In the genomic region with DNA sequence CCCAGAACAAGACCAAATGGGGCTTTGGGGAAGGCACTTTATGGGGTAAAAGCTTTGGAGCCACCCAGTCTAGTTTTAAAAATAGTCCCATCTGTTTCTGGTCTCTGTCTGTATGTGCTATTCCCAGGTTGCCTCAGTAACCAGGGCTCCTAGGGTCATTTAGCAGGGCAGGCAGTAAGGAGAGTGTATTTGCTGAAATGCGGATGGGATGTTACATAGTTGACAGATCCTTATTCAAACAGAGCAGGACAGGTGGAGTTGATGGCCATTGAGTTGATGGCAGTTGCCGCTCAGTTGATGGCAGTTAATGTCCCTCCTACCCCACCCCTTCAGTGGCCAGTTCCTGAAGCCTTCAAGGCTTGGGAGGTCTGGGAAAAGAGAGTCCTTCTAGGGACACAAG, we compare ENCODE assay signal across 1 cellular context.
A peak's percentile ranks its signal among the peaks of the same experiment; 100 is the strongest.
TF ChIP-seq lines count a peak whose summit lies in the region.

No MANE protein-coding gene starts in this region.

TF ChIP-seq in HepG2, 621 proteins besides CTCF, POLR2A, EP300 and RAD21 (continued from another document):
- TF ChIP-seq ZSCAN30 (CRISPR knock-in tag; IDR thresholded peaks at IDR 0.05), result no peak
- TF ChIP-seq, protein P1, sequence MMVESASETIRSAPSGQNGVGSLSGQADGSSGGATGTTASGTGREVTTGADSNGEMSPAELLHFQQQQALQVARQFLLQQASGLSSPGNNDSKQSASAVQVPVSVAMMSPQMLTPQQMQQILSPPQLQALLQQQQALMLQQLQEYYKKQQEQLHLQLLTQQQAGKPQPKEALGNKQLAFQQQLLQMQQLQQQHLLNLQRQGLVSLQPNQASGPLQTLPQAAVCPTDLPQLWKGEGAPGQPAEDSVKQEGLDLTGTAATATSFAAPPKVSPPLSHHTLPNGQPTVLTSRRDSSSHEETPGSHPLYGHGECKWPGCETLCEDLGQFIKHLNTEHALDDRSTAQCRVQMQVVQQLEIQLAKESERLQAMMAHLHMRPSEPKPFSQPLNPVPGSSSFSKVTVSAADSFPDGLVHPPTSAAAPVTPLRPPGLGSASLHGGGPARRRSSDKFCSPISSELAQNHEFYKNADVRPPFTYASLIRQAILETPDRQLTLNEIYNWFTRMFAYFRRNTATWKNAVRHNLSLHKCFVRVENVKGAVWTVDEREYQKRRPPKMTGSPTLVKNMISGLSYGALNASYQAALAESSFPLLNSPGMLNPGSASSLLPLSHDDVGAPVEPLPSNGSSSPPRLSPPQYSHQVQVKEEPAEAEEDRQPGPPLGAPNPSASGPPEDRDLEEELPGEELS (CRISPR knock-in tag; IDR thresholded peaks at IDR 0.05), result 0 out of 2 replicates have a peak, but pooled peaks have one; percentile 20
- no peak for TF ChIP-seq SMAD3 (CRISPR knock-in tag; IDR thresholded peaks at IDR 0.05)
- TF ChIP-seq, protein P2, sequence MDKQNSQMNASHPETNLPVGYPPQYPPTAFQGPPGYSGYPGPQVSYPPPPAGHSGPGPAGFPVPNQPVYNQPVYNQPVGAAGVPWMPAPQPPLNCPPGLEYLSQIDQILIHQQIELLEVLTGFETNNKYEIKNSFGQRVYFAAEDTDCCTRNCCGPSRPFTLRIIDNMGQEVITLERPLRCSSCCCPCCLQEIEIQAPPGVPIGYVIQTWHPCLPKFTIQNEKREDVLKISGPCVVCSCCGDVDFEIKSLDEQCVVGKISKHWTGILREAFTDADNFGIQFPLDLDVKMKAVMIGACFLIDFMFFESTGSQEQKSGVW (CRISPR knock-in tag; IDR thresholded peaks at IDR 0.05; ENCODE audit: borderline replicate concordance), result no peak
- TF ChIP-seq, protein P3, sequence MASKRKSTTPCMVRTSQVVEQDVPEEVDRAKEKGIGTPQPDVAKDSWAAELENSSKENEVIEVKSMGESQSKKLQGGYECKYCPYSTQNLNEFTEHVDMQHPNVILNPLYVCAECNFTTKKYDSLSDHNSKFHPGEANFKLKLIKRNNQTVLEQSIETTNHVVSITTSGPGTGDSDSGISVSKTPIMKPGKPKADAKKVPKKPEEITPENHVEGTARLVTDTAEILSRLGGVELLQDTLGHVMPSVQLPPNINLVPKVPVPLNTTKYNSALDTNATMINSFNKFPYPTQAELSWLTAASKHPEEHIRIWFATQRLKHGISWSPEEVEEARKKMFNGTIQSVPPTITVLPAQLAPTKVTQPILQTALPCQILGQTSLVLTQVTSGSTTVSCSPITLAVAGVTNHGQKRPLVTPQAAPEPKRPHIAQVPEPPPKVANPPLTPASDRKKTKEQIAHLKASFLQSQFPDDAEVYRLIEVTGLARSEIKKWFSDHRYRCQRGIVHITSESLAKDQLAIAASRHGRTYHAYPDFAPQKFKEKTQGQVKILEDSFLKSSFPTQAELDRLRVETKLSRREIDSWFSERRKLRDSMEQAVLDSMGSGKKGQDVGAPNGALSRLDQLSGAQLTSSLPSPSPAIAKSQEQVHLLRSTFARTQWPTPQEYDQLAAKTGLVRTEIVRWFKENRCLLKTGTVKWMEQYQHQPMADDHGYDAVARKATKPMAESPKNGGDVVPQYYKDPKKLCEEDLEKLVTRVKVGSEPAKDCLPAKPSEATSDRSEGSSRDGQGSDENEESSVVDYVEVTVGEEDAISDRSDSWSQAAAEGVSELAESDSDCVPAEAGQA (IDR thresholded peaks at IDR 0.05; ENCODE audit: low read depth), result no peak
- TF ChIP-seq, protein P3 (CRISPR knock-in tag; IDR thresholded peaks at IDR 0.05; ENCODE audit: borderline replicate concordance), result no peak
- 0 out of 2 replicates have a peak, but pooled peaks have one; percentile 19 for TF ChIP-seq HDAC2 (CRISPR knock-in tag; IDR thresholded peaks at IDR 0.05)
- no peak for TF ChIP-seq SOX5 (CRISPR knock-in tag; IDR thresholded peaks at IDR 0.05; ENCODE audit: borderline replicate concordance)
- no peak for TF ChIP-seq ZNF780A (CRISPR knock-in tag; IDR thresholded peaks at IDR 0.05)
- no peak for TF ChIP-seq DMAP1 (CRISPR knock-in tag; IDR thresholded peaks at IDR 0.05)
- no peak for TF ChIP-seq ZSCAN22 (CRISPR knock-in tag; IDR thresholded peaks at IDR 0.05)
- TF ChIP-seq KDM6A (CRISPR knock-in tag; IDR thresholded peaks at IDR 0.05; ENCODE audit: low read depth), result no peak
- TF ChIP-seq RARA (CRISPR knock-in tag; IDR thresholded peaks at IDR 0.05), result no peak
